8 cellular contexts compared by ENCODE assay signal in genomic region chr3:183699238-183699947, GRCh38. TPM values are rescaled to one million over a fixed set of nuclear protein-coding genes. Genes with fewer than 3 reads are reported as not detected.
DNase-seq lines count a peak whose midpoint lies in the region; ATAC-seq and TF ChIP-seq lines count a peak whose summit lies in the region.

No MANE protein-coding gene starts in this region.

- H3K9me3 ChIP-seq in left ventricle myocardium inferior (replicated peaks), result no peaks in the 10 kb centered on the region
- no peaks in the 10 kb centered on the region for H3K9me3 ChIP-seq in left lung

- no peak for TF ChIP-seq CTCF in left ventricle myocardium inferior (IDR thresholded peaks at IDR 0.05; ENCODE audit: borderline replicate concordance)
- no peak for TF ChIP-seq CTCF in left lung (IDR thresholded peaks at IDR 0.05)
- no peak for TF ChIP-seq CTCF in type B pancreatic cell (conservative IDR thresholded peaks at IDR 0.05)

- H3K27ac ChIP-seq in left ventricle myocardium inferior (replicated peaks), result peak overlapping the region; percentile 97
- H3K27ac ChIP-seq in left lung, result peak overlapping the region; percentile 92

- H3K4me3 ChIP-seq in left ventricle myocardium inferior (peak overlapping the region; percentile 94), left lung (peak overlapping the region in 1 of 2 donors; percentile 97)

- intact Hi-C loops in left ventricle myocardium inferior (cut with micrococcal nuclease), result no loop called here
- intact Hi-C loops in left ventricle myocardium superior (cut with micrococcal nuclease), result no loop called here
- intact Hi-C loops in left lung (cut with DNase I), result no loop called here

- peak overlapping the region; percentile 90 for H3K4me3 Mint-ChIP-seq in activated naive CD8-positive, alpha-beta T cell treated with anti-CD3 and anti-CD28 coated beads, Interleukin-2, amount 10 ng/mL, durations not matched to agents 7 days and 5 days
- peak overlapping the region; percentile 93 for H3K4me3 Mint-ChIP-seq in type B pancreatic cell

- H3K4me1 ChIP-seq in left ventricle myocardium inferior (peaks cover 41% of the 10 kb centered on the region), left lung (peaks cover 14 to 47% of the 10 kb centered on the region in 2 donors)

- peak overlapping the region; percentile 50 for H3K27ac Mint-ChIP-seq in activated naive CD8-positive, alpha-beta T cell treated with anti-CD3 and anti-CD28 coated beads, Interleukin-2, amount 10 ng/mL, durations not matched to agents 7 days and 5 days
- peak overlapping the region; percentile 92 for H3K27ac Mint-ChIP-seq in type B pancreatic cell

- H3K4me1 Mint-ChIP-seq in activated naive CD8-positive, alpha-beta T cell treated with anti-CD3 and anti-CD28 coated beads, Interleukin-2, amount 10 ng/mL, durations not matched to agents 7 days and 5 days, result peaks cover 38% of the 10 kb centered on the region
- H3K4me1 Mint-ChIP-seq in type B pancreatic cell (ENCODE audit: unreplicated experiment), result peaks cover 46% of the 10 kb centered on the region

- H3K27me3 Mint-ChIP-seq in activated naive CD8-positive, alpha-beta T cell treated with anti-CD3 and anti-CD28 coated beads, Interleukin-2, amount 10 ng/mL, durations not matched to agents 7 days and 5 days, result no peaks in the 10 kb centered on the region
- no peaks in the 10 kb centered on the region for H3K27me3 Mint-ChIP-seq in type B pancreatic cell

- peaks cover 7% of the 10 kb centered on the region for H3K36me3 ChIP-seq in left ventricle myocardium inferior
- peaks cover 0 to 10% of the 10 kb centered on the region in 2 donors for H3K36me3 ChIP-seq in left lung

- no peak for DNase-seq in left ventricle myocardium inferior
- DNase-seq in left ventricle myocardium superior, result no peak
- no peak for DNase-seq in activated naive CD8-positive, alpha-beta T cell treated with anti-CD3 and anti-CD28 coated beads, Interleukin-2, amount 10 ng/mL, durations not matched to agents 7 days and 5 days
- DNase-seq in left lung, result no peak
- DNase-seq in type B pancreatic cell (ENCODE audit: extremely low spot score, unreplicated experiment), result no peak
- no peak for DNase-seq in Ammon's horn (ENCODE audit: low spot score)
- no peak for DNase-seq in middle frontal gyrus (ENCODE audit: extremely low spot score, low spot score)

- H3K36me3 Mint-ChIP-seq in activated naive CD8-positive, alpha-beta T cell treated with anti-CD3 and anti-CD28 coated beads, Interleukin-2, amount 10 ng/mL, durations not matched to agents 7 days and 5 days, result peaks cover 17% of the 10 kb centered on the region
- H3K36me3 Mint-ChIP-seq in type B pancreatic cell, result peaks cover 9% of the 10 kb centered on the region

- no peak for ATAC-seq in left ventricle myocardium superior
- ATAC-seq in activated naive CD8-positive, alpha-beta T cell treated with anti-CD3 and anti-CD28 coated beads, Interleukin-2, amount 10 ng/mL, durations not matched to agents 7 days and 5 days (ENCODE audit: low read depth), result no peak
- ATAC-seq in left lung, result peak; percentile 25
- ATAC-seq in HG03354 (IDR thresholded peaks at IDR 0.05; ENCODE audit: poor library complexity, severe bottlenecking, unreplicated experiment), result no peak

- H3K27me3 ChIP-seq in left ventricle myocardium inferior (ENCODE audit: low read depth) (no peaks in the 10 kb centered on the region), left lung (no peaks in the 10 kb centered on the region)

- H3K9me3 Mint-ChIP-seq in activated naive CD8-positive, alpha-beta T cell treated with anti-CD3 and anti-CD28 coated beads, Interleukin-2, amount 10 ng/mL, durations not matched to agents 7 days and 5 days, result no peaks in the 10 kb centered on the region
- H3K9me3 Mint-ChIP-seq in type B pancreatic cell, result peaks cover 4% of the 10 kb centered on the region

- POLR2A ChIA-PET in activated naive CD8-positive, alpha-beta T cell treated with anti-CD3 and anti-CD28 coated beads, Interleukin-2, amount 10 ng/mL, durations not matched to agents 7 days and 5 days (lab: Charles Lee), result interaction anchor here (1.3 kb wide), 1 partner anchor 63 kb away, joined by 3 read pairs; no protein-coding TSS in a partner anchor

RNA-seq across cellular contexts. Expression of gene YEATS2, which starts 1.8 kb away (rescaled TPM):
- total RNA-seq in left ventricle myocardium inferior (10.7 TPM), left ventricle myocardium superior (8.8 TPM), left lung (10 to 100 TPM; 28.4 to 32.4 TPM), type B pancreatic cell (ENCODE audit: low replicate concordance) (47.6 and 52.5 TPM in 2 replicates)
- total RNA-seq in activated naive CD8-positive, alpha-beta T cell treated with anti-CD3 and anti-CD28 coated beads, Interleukin-2, amount 10 ng/mL, durations not matched to agents 7 days and 5 days, result 10 to 100 TPM; 49.7 to 52.7 TPM
